8 cellular contexts compared by ENCODE assay signal in genomic region chr11:119207300-119207570, GRCh38. TPM values are rescaled to one million over a fixed set of nuclear protein-coding genes. Genes with fewer than 3 reads are reported as not detected.
DNase-seq lines count a peak whose midpoint lies in the region; ATAC-seq, FAIRE-seq and TF ChIP-seq lines count a peak whose summit lies in the region.

No MANE protein-coding gene starts in this region.

- H3K9me3 Mint-ChIP-seq in HFFc6, result no peaks in the 10 kb centered on the region
- no peaks in the 10 kb centered on the region for H3K9me3 Mint-ChIP-seq in brain

- H3K9me3 ChIP-seq in A549, result no peaks in the 10 kb centered on the region
- H3K9me3 ChIP-seq in mesodermal cell (ENCODE audit: control insufficient read depth, low read length), result no peaks in the 10 kb centered on the region

- TF ChIP-seq POLR2A in A549 (IDR thresholded peaks at IDR 0.05; ENCODE audit: low read length), result no peak

- peak overlapping the region; percentile 98 for H3K4me2 ChIP-seq in A549

- CTCF ChIA-PET in A549 (lab: Yijun Ruan, JAX), result interaction anchor here (1.2 to 2.7 kb wide), 5 partner anchors 10 to 63 kb away, joined by 3 to 17 read pairs (median 4); no protein-coding TSS in a partner anchor

- H3K4me3 Mint-ChIP-seq in HFFc6 (peak overlapping the region; percentile 99), brain (peak overlapping the region; percentile 94 to 100 (median 97))

- 13% methylated on average over 5 of the region's 5 CpGs for WGBS in A549 (ENCODE audit: missing lambda C conversion rate)
- WGBS in mesodermal cell (ENCODE audit: insufficient coverage in 2 of 2), 2 experiments, result 0% methylated on average over 1 of the region's 5 CpGs

- no peak for TF ChIP-seq EP300 in A549 (IDR thresholded peaks at IDR 0.05)

- FAIRE-seq in A549 (lab: Jason Lieb, UNC), result no peak
- FAIRE-seq in urothelium cell line (lab: Jason Lieb, UNC), result no peak

- TF ChIP-seq CTCF in A549 (IDR thresholded peaks at IDR 0.05) (no peak), HFFc6 (IDR thresholded peaks at IDR 0.05) (no peak), brain (conservative IDR thresholded peaks at IDR 0.05) (no peak)

- no peak for TF ChIP-seq RAD21 in A549 (conservative IDR thresholded peaks at IDR 0.05 in 1 of 2, IDR thresholded peaks at IDR 0.05 in 1 of 2)

- ATAC-seq in A549, result no peak; a peak in 1 of 6 replicates
- ATAC-seq in GM19395 (IDR thresholded peaks at IDR 0.05; ENCODE audit: unreplicated experiment), result no peak
- ATAC-seq in HG03460 (IDR thresholded peaks at IDR 0.05; ENCODE audit: unreplicated experiment), result no peak

- POLR2A ChIA-PET in A549 (lab: Yijun Ruan, JAX), result interaction anchor here (1.5 kb wide), 1 partner anchor 38 kb away, joined by 3 read pairs; no protein-coding TSS in a partner anchor

- H3K27ac ChIP-seq in A549 (peak overlapping the region; percentile 94 to 99), mesodermal cell (ENCODE audit: low read depth, low read length, severe bottlenecking) (no peak overlapping the region)

- H3K27ac Mint-ChIP-seq in HFFc6, result peak overlapping the region; percentile 85
- peak overlapping the region; percentile 89 to 99 (median 96) for H3K27ac Mint-ChIP-seq in brain

- no peaks in the 10 kb centered on the region for H3K36me3 ChIP-seq in mesodermal cell (ENCODE audit: control insufficient read depth, insufficient read depth, low read length)

- H3K36me3 Mint-ChIP-seq in HFFc6 (ENCODE audit: low read depth), result peaks cover 4% of the 10 kb centered on the region; the same call in 1 of the 2 replicates
- no peaks in the 10 kb centered on the region for H3K36me3 Mint-ChIP-seq in brain

- H3K4me1 ChIP-seq in A549 (peaks cover 21% of the 10 kb centered on the region), mesodermal cell (ENCODE audit: control insufficient read depth, insufficient read depth, low read length, poor library complexity, severe bottlenecking) (peaks cover 5% of the 10 kb centered on the region)

- no peaks in the 10 kb centered on the region; the same call in 1 of the 2 replicates for H3K27me3 Mint-ChIP-seq in HFFc6 (ENCODE audit: insufficient read depth)
- H3K27me3 Mint-ChIP-seq in brain, result peaks cover 9% of the 10 kb centered on the region

- H3K4me3 ChIP-seq in A549 (peak overlapping the region; percentile 98), mesodermal cell (ENCODE audit: extremely low read depth, insufficient read depth, low read length, poor library complexity, severe bottlenecking) (peak overlapping the region; percentile 95)

- DNase-seq in A549 (ENCODE audit: low read depth in 1 of 2, low spot score in 1 of 2) (no peak), HFFc6 (peak; percentile 21), urothelium cell line (ENCODE audit: low spot score) (no peak), HK-2 (ENCODE audit: unreplicated experiment) (no peak)

- peaks cover 39% of the 10 kb centered on the region for H3K4me1 Mint-ChIP-seq in HFFc6 (ENCODE audit: low read depth)
- H3K4me1 Mint-ChIP-seq in brain, result peaks cover 47% of the 10 kb centered on the region

TF ChIP-seq in A549, 52 proteins besides CTCF, POLR2A, EP300 and RAD21:
- TF ChIP-seq EHMT2 (IDR thresholded peaks at IDR 0.05; ENCODE audit: low read depth) (no peak), KDM1A (IDR thresholded peaks at IDR 0.05; ENCODE audit: low read depth) (no peak), JUN (IDR thresholded peaks at IDR 0.05) (no peak), MYC (IDR thresholded peaks at IDR 0.05; ENCODE audit: borderline replicate concordance, low read length) (no peak), RFX5 (IDR thresholded peaks at IDR 0.05) (no peak), BHLHE40 (IDR thresholded peaks at IDR 0.05; ENCODE audit: low read depth, low read length) (no peak), FOSL2 (IDR thresholded peaks at IDR 0.05) (no peak), FOSL2 (CRISPR knock-in tag; IDR thresholded peaks at IDR 0.05) (no peak), CBX2 (IDR thresholded peaks at IDR 0.05; ENCODE audit: borderline replicate concordance, low read depth) (no peak), ZFP36 (IDR thresholded peaks at IDR 0.05; ENCODE audit: borderline replicate concordance, partially characterized antibody) (no peak), ZNF302 (CRISPR knock-in tag; IDR thresholded peaks at IDR 0.05) (no peak)

RNA-seq across cellular contexts. Expression of gene CBL, which starts 1.1 kb away (rescaled TPM):
- 14.1 and 14.9 TPM in 2 replicates for polyA plus RNA-seq in A549 (2011; rRNA removed)
- polyA plus RNA-seq in A549 (2012; cell fraction: cytosol; rRNA removed), result 4.3 and 5.1 TPM in 2 replicates
- 4.6 and 6.6 TPM in 2 replicates for polyA plus RNA-seq in A549 (2012; cell fraction: nucleus; rRNA removed)
- polyA plus RNA-seq in A549 (2017; fragmentation: RNase III; extraction: RNeasy Plus Mini Kit Qiagen cat#74134 plus additional on column Dnase treatment), result 5.9 to 6.3 TPM (median 6.0 TPM) in 3 replicates
- 12.2 and 12.8 TPM in 2 replicates for polyA minus RNA-seq in A549 (2011; rRNA and poly(A)+ RNA removed)
- 10 to 100 TPM; 24.2 to 31.2 (median 26.1) TPM for total RNA-seq in HFFc6 (2021; fragmentation: NEBNext Ultra II Directional; extraction: Animal tissue kit (Norgen Biotek cat#: 25700))
- polyA plus RNA-seq in brain (ENCODE audit: insufficient read depth, low read depth, low replicate concordance), result 16.4 TPM
- 30.2 TPM for polyA plus RNA-seq in mesodermal cell (2013, experiment 1 of 2)
- 24.1 TPM for polyA plus RNA-seq in mesodermal cell (2013, experiment 2 of 2)

RNA-seq across cellular contexts. Expression of gene NHERF4, which starts 22.0 kb away (rescaled TPM):
- polyA plus RNA-seq in A549 (2011; rRNA removed), result 0.80 and 1.5 TPM in 2 replicates
- polyA plus RNA-seq in A549 (2012; cell fraction: cytosol; rRNA removed), result 0.09 and 0.34 TPM in 2 replicates
- 2.1 and 4.6 TPM in 2 replicates for polyA plus RNA-seq in A549 (2012; cell fraction: nucleus; rRNA removed)
- 0.42 to 0.78 TPM (median 0.62 TPM) in 3 replicates for polyA plus RNA-seq in A549 (2017; fragmentation: RNase III; extraction: RNeasy Plus Mini Kit Qiagen cat#74134 plus additional on column Dnase treatment)
- 1.1 and 2.4 TPM in 2 replicates for polyA minus RNA-seq in A549 (2011; rRNA and poly(A)+ RNA removed)
- total RNA-seq in HFFc6 (2021; fragmentation: NEBNext Ultra II Directional; extraction: Animal tissue kit (Norgen Biotek cat#: 25700)), result not detected
- 0.49 TPM for polyA plus RNA-seq in brain (ENCODE audit: insufficient read depth, low read depth, low replicate concordance)
- polyA plus RNA-seq in mesodermal cell (2013, experiment 1 of 2), result not detected
- polyA plus RNA-seq in mesodermal cell (2013, experiment 2 of 2), result not detected

RNA-seq across cellular contexts. Expression of gene NLRX1, which starts 38.7 kb away (rescaled TPM):
- polyA plus RNA-seq in A549 (2011; rRNA removed) (8.4 and 10.4 TPM in 2 replicates), A549 (2017; fragmentation: RNase III; extraction: RNeasy Plus Mini Kit Qiagen cat#74134 plus additional on column Dnase treatment) (7.4 to 9.2 TPM (median 8.5 TPM) in 3 replicates), brain (ENCODE audit: insufficient read depth, low read depth, low replicate concordance) (11.1 TPM)
- polyA plus RNA-seq in A549 (2012; cell fraction: cytosol; rRNA removed), result 9.8 and 13.8 TPM in 2 replicates
- polyA plus RNA-seq in A549 (2012; cell fraction: nucleus; rRNA removed), result 33.3 and 40.1 TPM in 2 replicates
- polyA minus RNA-seq in A549 (2011; rRNA and poly(A)+ RNA removed), result 14.3 and 18.1 TPM in 2 replicates
- 10 to 100 TPM; 11.8 to 14.5 (median 12.9) TPM for total RNA-seq in HFFc6 (2021; fragmentation: NEBNext Ultra II Directional; extraction: Animal tissue kit (Norgen Biotek cat#: 25700))
- polyA plus RNA-seq in mesodermal cell (2013, experiment 1 of 2), result 11.2 TPM
- 9.3 TPM for polyA plus RNA-seq in mesodermal cell (2013, experiment 2 of 2)

RNA-seq across cellular contexts. Expression of gene ABCG4, which starts 58.4 kb away (rescaled TPM):
- polyA plus RNA-seq in A549 (2011; rRNA removed) (0.10 and 0.25 TPM in 2 replicates), A549 (2017; fragmentation: RNase III; extraction: RNeasy Plus Mini Kit Qiagen cat#74134 plus additional on column Dnase treatment) (0.33 to 0.44 TPM (median 0.35 TPM) in 3 replicates), brain (ENCODE audit: insufficient read depth, low read depth, low replicate concordance) (2.2 TPM)
- polyA plus RNA-seq in A549 (2012; cell fraction: cytosol; rRNA removed), result 0.17 and 0.30 TPM in 2 replicates
- 0.79 and 1.1 TPM in 2 replicates for polyA plus RNA-seq in A549 (2012; cell fraction: nucleus; rRNA removed)
- polyA minus RNA-seq in A549 (2011; rRNA and poly(A)+ RNA removed), result 0.39 and 0.54 TPM in 2 replicates
- under 1 TPM; 0.05 to 0.50 (median 0.18) TPM for total RNA-seq in HFFc6 (2021; fragmentation: NEBNext Ultra II Directional; extraction: Animal tissue kit (Norgen Biotek cat#: 25700))
- 1.8 TPM for polyA plus RNA-seq in mesodermal cell (2013, experiment 1 of 2)
- 1.4 TPM for polyA plus RNA-seq in mesodermal cell (2013, experiment 2 of 2)
